Comparison of ENCODE assay signal across 2 cellular contexts in the genomic region with DNA sequence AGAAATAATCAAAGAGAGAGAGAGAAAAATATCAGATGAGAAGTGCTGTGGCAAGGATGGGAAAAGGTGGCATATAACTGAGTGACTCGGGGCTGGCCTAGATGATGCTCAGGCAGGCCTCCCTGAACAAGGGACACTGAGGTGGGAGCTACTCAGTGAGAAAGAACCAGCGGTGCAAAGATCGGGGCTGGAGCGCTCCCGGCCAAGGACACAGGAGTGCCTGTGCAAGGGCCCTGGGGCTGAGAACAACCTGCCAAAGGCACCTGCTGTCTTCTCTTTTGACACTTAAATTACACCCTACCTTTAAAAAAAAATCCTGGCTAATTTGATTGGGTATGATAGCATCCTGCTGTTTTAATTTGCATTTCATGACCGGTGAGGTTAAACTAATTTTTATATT.
TF ChIP-seq lines count a peak whose summit lies in the region.

No MANE protein-coding gene starts in this region.

TF ChIP-seq in H1, 55 proteins besides CTCF, POLR2A, EP300 and RAD21:
- TF ChIP-seq KDM1A (IDR thresholded peaks at IDR 0.05; ENCODE audit: borderline replicate concordance, low read length) (0 out of 2 replicates have a peak, but pooled peaks have one; percentile 36), CTBP2 (IDR thresholded peaks at IDR 0.05; ENCODE audit: borderline replicate concordance, insufficient read depth, insufficient read length, low read length) (no peak)

TF ChIP-seq in SK-N-SH treated with all-trans-retinoic acid at 6 μM for 48 hours, 23 proteins besides CTCF, POLR2A, EP300 and RAD21:
- TF ChIP-seq OSR1 (CRISPR knock-in tag; IDR thresholded peaks at IDR 0.05) (no peak), GLIS3 (CRISPR knock-in tag; IDR thresholded peaks at IDR 0.05) (no peak), TOX (CRISPR knock-in tag; IDR thresholded peaks at IDR 0.05; ENCODE audit: borderline replicate concordance) (no peak), SNAI2 (CRISPR knock-in tag; IDR thresholded peaks at IDR 0.05) (no peak), ZC3H10 (CRISPR knock-in tag; IDR thresholded peaks at IDR 0.05) (no peak), ZFP3 (CRISPR knock-in tag; IDR thresholded peaks at IDR 0.05) (no peak)
- TF ChIP-seq, protein P1, sequence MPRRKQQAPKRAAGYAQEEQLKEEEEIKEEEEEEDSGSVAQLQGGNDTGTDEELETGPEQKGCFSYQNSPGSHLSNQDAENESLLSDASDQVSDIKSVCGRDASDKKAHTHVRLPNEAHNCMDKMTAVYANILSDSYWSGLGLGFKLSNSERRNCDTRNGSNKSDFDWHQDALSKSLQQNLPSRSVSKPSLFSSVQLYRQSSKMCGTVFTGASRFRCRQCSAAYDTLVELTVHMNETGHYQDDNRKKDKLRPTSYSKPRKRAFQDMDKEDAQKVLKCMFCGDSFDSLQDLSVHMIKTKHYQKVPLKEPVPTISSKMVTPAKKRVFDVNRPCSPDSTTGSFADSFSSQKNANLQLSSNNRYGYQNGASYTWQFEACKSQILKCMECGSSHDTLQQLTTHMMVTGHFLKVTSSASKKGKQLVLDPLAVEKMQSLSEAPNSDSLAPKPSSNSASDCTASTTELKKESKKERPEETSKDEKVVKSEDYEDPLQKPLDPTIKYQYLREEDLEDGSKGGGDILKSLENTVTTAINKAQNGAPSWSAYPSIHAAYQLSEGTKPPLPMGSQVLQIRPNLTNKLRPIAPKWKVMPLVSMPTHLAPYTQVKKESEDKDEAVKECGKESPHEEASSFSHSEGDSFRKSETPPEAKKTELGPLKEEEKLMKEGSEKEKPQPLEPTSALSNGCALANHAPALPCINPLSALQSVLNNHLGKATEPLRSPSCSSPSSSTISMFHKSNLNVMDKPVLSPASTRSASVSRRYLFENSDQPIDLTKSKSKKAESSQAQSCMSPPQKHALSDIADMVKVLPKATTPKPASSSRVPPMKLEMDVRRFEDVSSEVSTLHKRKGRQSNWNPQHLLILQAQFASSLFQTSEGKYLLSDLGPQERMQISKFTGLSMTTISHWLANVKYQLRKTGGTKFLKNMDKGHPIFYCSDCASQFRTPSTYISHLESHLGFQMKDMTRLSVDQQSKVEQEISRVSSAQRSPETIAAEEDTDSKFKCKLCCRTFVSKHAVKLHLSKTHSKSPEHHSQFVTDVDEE (CRISPR knock-in tag; IDR thresholded peaks at IDR 0.05) = no peak
- TF ChIP-seq, protein P2, sequence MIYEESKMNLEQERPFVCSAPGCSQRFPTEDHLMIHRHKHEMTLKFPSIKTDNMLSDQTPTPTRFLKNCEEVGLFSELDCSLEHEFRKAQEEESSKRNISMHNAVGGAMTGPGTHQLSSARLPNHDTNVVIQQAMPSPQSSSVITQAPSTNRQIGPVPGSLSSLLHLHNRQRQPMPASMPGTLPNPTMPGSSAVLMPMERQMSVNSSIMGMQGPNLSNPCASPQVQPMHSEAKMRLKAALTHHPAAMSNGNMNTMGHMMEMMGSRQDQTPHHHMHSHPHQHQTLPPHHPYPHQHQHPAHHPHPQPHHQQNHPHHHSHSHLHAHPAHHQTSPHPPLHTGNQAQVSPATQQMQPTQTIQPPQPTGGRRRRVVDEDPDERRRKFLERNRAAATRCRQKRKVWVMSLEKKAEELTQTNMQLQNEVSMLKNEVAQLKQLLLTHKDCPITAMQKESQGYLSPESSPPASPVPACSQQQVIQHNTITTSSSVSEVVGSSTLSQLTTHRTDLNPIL (CRISPR knock-in tag; IDR thresholded peaks at IDR 0.05; ENCODE audit: low read depth) = no peak
